Comparison of ENCODE assay signal across 8 cellular contexts in the genomic region with DNA sequence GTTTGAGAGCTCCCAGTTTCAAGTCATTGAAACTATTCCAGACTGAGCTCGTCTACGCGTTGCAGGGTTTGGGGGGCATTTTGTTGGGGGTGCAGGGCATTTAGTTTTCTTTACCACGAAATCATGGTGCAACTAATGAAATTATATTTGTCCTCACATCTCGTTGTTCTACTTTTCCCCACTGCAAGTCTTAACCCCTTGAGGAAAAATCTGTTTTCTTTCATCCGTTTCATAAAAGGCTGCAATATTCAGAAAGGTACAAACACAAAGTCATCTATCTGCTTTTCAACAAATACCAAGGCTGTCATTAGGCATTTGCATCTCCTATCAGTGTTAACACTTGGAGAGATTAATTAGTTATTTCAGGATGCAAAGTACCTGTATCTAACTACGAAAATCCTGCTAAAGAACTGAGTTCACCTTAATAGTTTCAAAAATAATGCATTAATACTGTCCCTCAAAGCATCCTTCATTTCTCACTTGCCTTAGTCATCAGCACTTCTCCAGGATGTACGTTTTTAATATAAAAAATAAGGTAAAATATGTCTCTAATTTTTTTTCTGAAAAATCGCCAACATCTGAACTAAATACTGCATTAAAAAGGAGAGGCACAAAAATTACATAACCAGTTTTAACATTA. TPM values are rescaled to one million over a fixed set of nuclear protein-coding genes. Genes with fewer than 3 reads are reported as not detected.
DNase-seq lines count a peak whose midpoint lies in the region; ATAC-seq and TF ChIP-seq lines count a peak whose summit lies in the region.

No MANE protein-coding gene starts in this region.

- H3K27ac ChIP-seq in CD4-positive, alpha-beta T cell (ENCODE audit: low read depth, low read length) = peak overlapping the region; percentile 97
- peak overlapping the region; percentile 99 for H3K27ac ChIP-seq in duodenal mucosa (ENCODE audit: low read depth, low read length)

- H3K4me3 Mint-ChIP-seq in CD4-positive, alpha-beta T cell = peak overlapping the region; percentile 93
- H3K4me3 Mint-ChIP-seq in nephron = peak overlapping the region; percentile 92 to 97 (median 92)

- CTCF ChIA-PET in CD4-positive, alpha-beta T cell (lab: Charles Lee) = no interaction called here

- no peaks in the 10 kb centered on the region for H3K9me3 Mint-ChIP-seq in CD4-positive, alpha-beta T cell
- no peaks in the 10 kb centered on the region for H3K9me3 Mint-ChIP-seq in nephron

- peak overlapping the region; percentile 99 for H3K27ac Mint-ChIP-seq in CD4-positive, alpha-beta T cell
- H3K27ac Mint-ChIP-seq in nephron = peak overlapping the region; percentile 100

- peaks cover 43% of the 10 kb centered on the region for H3K4me1 Mint-ChIP-seq in CD4-positive, alpha-beta T cell (ENCODE audit: low read depth)
- peaks cover 44% of the 10 kb centered on the region for H3K4me1 Mint-ChIP-seq in nephron

- intact Hi-C loops in CD4-positive, alpha-beta T cell (cut with DNase I, micrococcal nuclease) = loop anchor here (2.0 to 10.0 kb wide), 5 partner anchors 68 to 972 kb away; a partner anchor contains a TSS

- peaks cover 13 to 14% of the 10 kb centered on the region in 2 donors for H3K4me1 ChIP-seq in duodenal mucosa (ENCODE audit: control insufficient read depth in 1 of 2, insufficient read depth in 2 of 2, low read length in 2 of 2)

- H3K36me3 Mint-ChIP-seq in CD4-positive, alpha-beta T cell (ENCODE audit: low read depth) = peaks cover 73% of the 10 kb centered on the region
- H3K36me3 Mint-ChIP-seq in nephron (ENCODE audit: low read depth) = peaks cover 26% of the 10 kb centered on the region

- H3K4me3 ChIP-seq in MG63 (peak overlapping the region; percentile 87), duodenal mucosa (ENCODE audit: low read depth in 1 of 2, low read length in 2 of 2) (peak overlapping the region; percentile 86 to 100)

- DNase-seq in CD4-positive, alpha-beta T cell = no peak
- no peak for DNase-seq in MG63
- no peak for DNase-seq in A172 (ENCODE audit: low spot score)
- no peak for DNase-seq in OCI-M2 (lab: John Stamatoyannopoulos, UW; ENCODE audit: unreplicated experiment)
- no peak for DNase-seq in ecto neural progenitor cell (ENCODE audit: low spot score)

- H3K36me3 ChIP-seq in MG63 = peaks cover 47% of the 10 kb centered on the region
- H3K36me3 ChIP-seq in duodenal mucosa (ENCODE audit: control insufficient read depth in 1 of 2, insufficient read depth in 2 of 2, low read length in 2 of 2) = peaks cover 3% of the 10 kb centered on the region in 2 donors

- no peaks in the 10 kb centered on the region for H3K27me3 ChIP-seq in CD4-positive, alpha-beta T cell (ENCODE audit: control insufficient read depth, insufficient read depth, low read length)
- H3K27me3 ChIP-seq in MG63 = no peaks in the 10 kb centered on the region
- no peaks in the 10 kb centered on the region for H3K27me3 ChIP-seq in duodenal mucosa (ENCODE audit: control insufficient read depth in 1 of 2, insufficient read depth in 2 of 2, low read length in 2 of 2)

- H3K27me3 Mint-ChIP-seq in CD4-positive, alpha-beta T cell = no peaks in the 10 kb centered on the region
- H3K27me3 Mint-ChIP-seq in nephron (ENCODE audit: low read depth) = no peaks in the 10 kb centered on the region

- POLR2A ChIA-PET in CD4-positive, alpha-beta T cell (lab: Charles Lee) = interaction anchor here (0.8 to 2.2 kb wide), 21 partner anchors 11 to 972 kb away, joined by 3 to 134 read pairs (median 8); a partner anchor contains a TSS

- H3K9me3 ChIP-seq in CD4-positive, alpha-beta T cell (ENCODE audit: control insufficient read depth, low read length) = no peaks in the 10 kb centered on the region
- H3K9me3 ChIP-seq in MG63 (no peaks in the 10 kb centered on the region), duodenal mucosa (ENCODE audit: control insufficient read depth in 1 of 2, low read length in 2 of 2) (no peaks in the 10 kb centered on the region)

- ATAC-seq in CD4-positive, alpha-beta T cell (ENCODE audit: poor library complexity) = no peak
- ATAC-seq in HG03135 (IDR thresholded peaks at IDR 0.05; ENCODE audit: unreplicated experiment) = no peak

- peak overlapping the region; percentile 95 to 100 for H3K9ac ChIP-seq in duodenal mucosa (ENCODE audit: low read depth in 1 of 2, low read length in 2 of 2)

- TF ChIP-seq CTCF in CD4-positive, alpha-beta T cell (IDR thresholded peaks at IDR 0.05) = no peak
- no peak for TF ChIP-seq CTCF in nephron (IDR thresholded peaks at IDR 0.05; ENCODE audit: unreplicated experiment in 3 of 3)

RNA-seq across cellular contexts. Expression of a gene that starts 1.9 kb away (rescaled TPM):
- 100 to 1,000 TPM; 273 to 284 TPM for total RNA-seq in CD4-positive, alpha-beta T cell
- total RNA-seq in MG63 (2014; rRNA removed; shearing (Covaris generic); ENCODE audit: low replicate concordance) = 66.1 and 70.6 TPM in 2 replicates
- 17.6 and 19.0 TPM in 2 replicates for total RNA-seq in A172 (2014; rRNA removed; shearing (Covaris generic))
